ENCODE assay signal across 18 cellular contexts in genomic region chr15:62348119-62348518, GRCh38.
"Had no signal": no experiment of that assay in that cellular context is flagged by ENCODE, and none has a peak within 500 bp of the region (broad histone marks: within the 10 kb centered on the region; RNA-seq: fewer than 3 reads in every experiment).

No MANE protein-coding gene starts in this region.

- H3K9ac ChIP-seq: neural progenitor cell had no signal

- H3K27ac Mint-ChIP-seq: activated B cell treated with CpG ODN at 0.5 μM for 24 hours; activated CD4-positive, alpha-beta T cell treated with anti-CD3 and anti-CD28 coated beads, Interleukin-2, amount 10 ng/mL, durations not matched to agents 24 days and 14 days; activated naive CD4-positive, alpha-beta T cell treated with anti-CD3 and anti-CD28 coated beads, Interleukin-2, amount 50 U/mL, for 72 hours; activated T-cell treated with anti-CD3 and anti-CD28 coated beads, Interleukin-2, amount 50 U/mL, for 72 hours; mesothelial cell of epicardium; neural progenitor cell had no signal

- DNase-seq: activated B cell treated with CpG ODN at 0.5 μM for 24 hours; activated CD4-positive, alpha-beta T cell treated with anti-CD3 and anti-CD28 coated beads, Interleukin-2, amount 10 ng/mL, durations not matched to agents 24 days and 14 days; activated CD8-positive, alpha-beta memory T cell treated with anti-CD3 and anti-CD28 coated beads, Interleukin-2, amount 50 U/mL, for 48 hours; activated gamma-delta T cell; activated T-cell treated with anti-CD3 and anti-CD28 coated beads, Interleukin-2, amount 50 U/mL, for 72 hours; foreskin fibroblast; lower lobe of right lung; naive B cell; ovary; spleen; uterus had no signal

- H3K36me3 ChIP-seq: lower lobe of right lung, neural progenitor cell, ovary, spleen, thoracic aorta, uterus had no signal

- ATAC-seq: activated naive CD4-positive, alpha-beta T cell treated with anti-CD3 and anti-CD28 coated beads, Interleukin-2, amount 50 U/mL, for 72 hours; activated T-cell treated with anti-CD3 and anti-CD28 coated beads, Interleukin-2, amount 50 U/mL, for 72 hours; lower lobe of right lung; sciatic nerve had no signal

- H3K9me3 Mint-ChIP-seq: activated naive CD4-positive, alpha-beta T cell treated with anti-CD3 and anti-CD28 coated beads, Interleukin-2, amount 50 U/mL, for 72 hours; activated T-cell treated with anti-CD3 and anti-CD28 coated beads, Interleukin-2, amount 50 U/mL, for 72 hours had no signal

- FAIRE-seq: endothelial cell of umbilical vein, TTC549 had no signal

- H3K4me3 Mint-ChIP-seq: activated B cell treated with CpG ODN at 0.5 μM for 24 hours; activated CD4-positive, alpha-beta T cell treated with anti-CD3 and anti-CD28 coated beads, Interleukin-2, amount 10 ng/mL, durations not matched to agents 24 days and 14 days; activated T-cell treated with anti-CD3 and anti-CD28 coated beads, Interleukin-2, amount 50 U/mL, for 72 hours; mesothelial cell of epicardium; naive B cell; neural progenitor cell had no signal

- H3K27me3 ChIP-seq: neural progenitor cell, ovary, uterus had no signal

- H3K4me2 ChIP-seq: neural progenitor cell had no signal

- H3K27me3 Mint-ChIP-seq: activated CD4-positive, alpha-beta T cell treated with anti-CD3 and anti-CD28 coated beads, Interleukin-2, amount 10 ng/mL, durations not matched to agents 24 days and 14 days had no signal

- H2AFZ ChIP-seq: neural progenitor cell had no signal

- H3K27ac ChIP-seq: lower lobe of right lung, neural progenitor cell, ovary, spleen, thoracic aorta, uterus had no signal

- H3K4me3 ChIP-seq: lower lobe of right lung, neural progenitor cell, ovary, spleen, thoracic aorta, uterus had no signal

- H3K9me3 ChIP-seq: lower lobe of right lung, ovary, thoracic aorta, uterus had no signal

- H3K36me3 Mint-ChIP-seq: mesothelial cell of epicardium, naive B cell, neural progenitor cell had no signal

- H3K4me1 ChIP-seq: neural progenitor cell, spleen, uterus had no signal
